In genomic region chr1:38859561-38860463, GRCh38 we compare ENCODE assay signal across 8 cellular contexts. TPM values are rescaled to one million over a fixed set of nuclear protein-coding genes. Genes with fewer than 3 reads are reported as not detected.
DNase-seq lines count a peak whose midpoint lies in the region; ATAC-seq and TF ChIP-seq lines count a peak whose summit lies in the region.

RRAGC (minus strand) TSS chr1:38859772; CDS start chr1:38859646, 126 bp downstream.

- TF ChIP-seq CTCF in astrocyte of the cerebellum (IDR thresholded peaks at IDR 0.05; ENCODE audit: low read depth, low read length, missing control alignments) (no peak), vagina (IDR thresholded peaks at IDR 0.05) (no peak)

- DNase-seq in NCI-H2081 (lab: John Stamatoyannopoulos, UW) (peak; percentile 99), T-helper 9 cell (peak; percentile 98), astrocyte of the cerebellum (ENCODE audit: low read depth) (peak; percentile 94), hepatic stellate cell (ENCODE audit: low spot score) (peak; percentile 100), vagina (ENCODE audit: extremely low spot score in 2 of 2) (peak; percentile 99)

- TF ChIP-seq POLR2A in vagina (IDR thresholded peaks at IDR 0.05) = peak in 1 of 2 donors; percentile 79

- no peaks in the 10 kb centered on the region for H3K9me3 ChIP-seq in vagina

- intact Hi-C loops in vagina (cut with DNase I) = no loop called here

- ATAC-seq in GM18511 (IDR thresholded peaks at IDR 0.05; ENCODE audit: unreplicated experiment) (peak; percentile 96), HG03025 (IDR thresholded peaks at IDR 0.05; ENCODE audit: low FRiP score, unreplicated experiment) (peak; percentile 93)

- H3K36me3 ChIP-seq in rectal smooth muscle tissue (ENCODE audit: control insufficient read depth, insufficient read depth, low read length) (peaks cover 11% of the 10 kb centered on the region), vagina (peaks cover 4 to 18% of the 10 kb centered on the region in 2 donors)

- H3K9ac ChIP-seq in rectal smooth muscle tissue (ENCODE audit: low read length) = peak within 1 kb of the TSS; percentile 83

- peak within 1 kb of the TSS; percentile 81 for H3K27ac ChIP-seq in rectal smooth muscle tissue (ENCODE audit: low read depth, low read length)
- H3K27ac ChIP-seq in vagina = peak within 1 kb of the TSS; percentile 91

- in situ Hi-C loops in astrocyte of the cerebellum (cut with HindIII; ENCODE audit: low sequenced_read_pairs) = loop anchor here (25.0 kb wide), 1 partner anchor 227 kb away; no protein-coding TSS in a partner anchor

- H3K4me1 ChIP-seq in rectal smooth muscle tissue (ENCODE audit: control insufficient read depth, insufficient read depth, low read length) (peaks cover 9% of the 10 kb centered on the region), vagina (peaks cover 66% of the 10 kb centered on the region)

- H3K27me3 ChIP-seq in rectal smooth muscle tissue (ENCODE audit: control insufficient read depth, insufficient read depth, low read length) (no peaks in the 10 kb centered on the region), vagina (no peaks in the 10 kb centered on the region)

- H3K4me3 ChIP-seq in astrocyte of the cerebellum (ENCODE audit: low read depth, low read length) = peak within 1 kb of the TSS; percentile 91
- H3K4me3 ChIP-seq in rectal smooth muscle tissue (ENCODE audit: low read length) = peak within 1 kb of the TSS; percentile 96
- H3K4me3 ChIP-seq in vagina = peak within 1 kb of the TSS; percentile 90 to 92

RNA-seq across cellular contexts. Expression of gene RRAGC, which starts in this region (rescaled TPM):
- total RNA-seq in vagina = 9.8 TPM

Comparison
In these comparisons a context has a peak if more than half of its experiments do, and no peak if none do; other contexts are left out.
1. Peak in every context shown above with its lines: DNase-seq, ATAC-seq, H3K4me3 ChIP-seq and H3K27ac ChIP-seq.